8 cellular contexts compared by ENCODE assay signal in genomic region chr11:2156416-2157182, GRCh38. TPM values are rescaled to one million over a fixed set of nuclear protein-coding genes. Genes with fewer than 3 reads are reported as not detected.
DNase-seq lines count a peak whose midpoint lies in the region; ATAC-seq and TF ChIP-seq lines count a peak whose summit lies in the region.

No MANE protein-coding gene starts in this region.

- H3K9me3 Mint-ChIP-seq in GM23338 = no peaks in the 10 kb centered on the region
- no peaks in the 10 kb centered on the region for H3K9me3 Mint-ChIP-seq in activated naive CD4-positive, alpha-beta T cell treated with anti-CD3 and anti-CD28 coated beads for 36 hours

- no peaks in the 10 kb centered on the region for H4K20me1 ChIP-seq in GM23338 (replicated peaks; ENCODE audit: insufficient read depth)

- no peak overlapping the region for H3K9ac ChIP-seq in trophoblast cell (ENCODE audit: low read length)

- H3K27ac ChIP-seq in GM23338 (ENCODE audit: low read depth) (no peak overlapping the region), trophoblast cell (ENCODE audit: low read depth, low read length) (no peak overlapping the region)

- CTCF ChIA-PET in activated naive CD4-positive, alpha-beta T cell treated with anti-CD3 and anti-CD28 coated beads for 36 hours (lab: Charles Lee) = interaction anchor here (0.6 to 12.5 kb wide), 9 partner anchors 8 to 504 kb away, joined by 3 to 370 read pairs (median 4); no protein-coding TSS in a partner anchor

- peak; percentile 73 for ATAC-seq in GM23338
- no peak for ATAC-seq in HG03521 (IDR thresholded peaks at IDR 0.05; ENCODE audit: unreplicated experiment)

- no peaks in the 10 kb centered on the region for H3F3A ChIP-seq in GM23338 (replicated peaks; ENCODE audit: low read depth)

- H3K36me3 Mint-ChIP-seq in GM23338 (ENCODE audit: low read depth) = no peaks in the 10 kb centered on the region
- H3K36me3 Mint-ChIP-seq in activated naive CD4-positive, alpha-beta T cell treated with anti-CD3 and anti-CD28 coated beads for 36 hours (ENCODE audit: low read depth) = no peaks in the 10 kb centered on the region

- H3K4me2 ChIP-seq in GM23338 (no peak overlapping the region), trophoblast cell (ENCODE audit: low read length) (no peak overlapping the region)

- H3K27me3 ChIP-seq in GM23338 (ENCODE audit: insufficient read depth) (no peaks in the 10 kb centered on the region), trophoblast cell (ENCODE audit: insufficient read depth, low read length) (no peaks in the 10 kb centered on the region)

- intact Hi-C loops in activated naive CD4-positive, alpha-beta T cell treated with anti-CD3 and anti-CD28 coated beads for 36 hours (cut with micrococcal nuclease) = no loop called here

- no CpG with 5 or more reads among the region's 19 CpGs for WGBS in trophoblast cell (ENCODE audit: extremely low coverage, insufficient coverage, insufficient read length)

- no peak overlapping the region for H3K14ac ChIP-seq in trophoblast cell (ENCODE audit: low read length)

- no peak overlapping the region for H3K27ac Mint-ChIP-seq in GM23338
- H3K27ac Mint-ChIP-seq in activated naive CD4-positive, alpha-beta T cell treated with anti-CD3 and anti-CD28 coated beads for 36 hours = no peak overlapping the region

- no peak overlapping the region for H3K4ac ChIP-seq in trophoblast cell (ENCODE audit: low read depth, low read length)

- no peak overlapping the region for H2BK120ac ChIP-seq in trophoblast cell (ENCODE audit: insufficient read depth, low read length, poor library complexity)

- H4K91ac ChIP-seq in trophoblast cell (ENCODE audit: low read depth, low read length) = no peak overlapping the region

- H3K36me3 ChIP-seq in GM23338 (ENCODE audit: insufficient read depth) = no peaks in the 10 kb centered on the region
- no peaks in the 10 kb centered on the region for H3K36me3 ChIP-seq in trophoblast cell (ENCODE audit: control insufficient read depth in 1 of 2, insufficient read depth in 2 of 2, low read length in 2 of 2)

- H3K79me2 ChIP-seq in GM23338 (replicated peaks; ENCODE audit: insufficient read depth) (no peaks in the 10 kb centered on the region), trophoblast cell (ENCODE audit: control insufficient read depth, insufficient read depth, low read length, poor library complexity) (no peaks in the 10 kb centered on the region)

- no peak overlapping the region for H4K12ac ChIP-seq in trophoblast cell (ENCODE audit: low read depth, low read length)

- no peaks in the 10 kb centered on the region for H3K4me1 Mint-ChIP-seq in GM23338
- H3K4me1 Mint-ChIP-seq in activated naive CD4-positive, alpha-beta T cell treated with anti-CD3 and anti-CD28 coated beads for 36 hours (ENCODE audit: low read depth) = peaks cover 3% of the 10 kb centered on the region

- peak; percentile 66 to 96 for TF ChIP-seq CTCF in GM23338 (conservative IDR thresholded peaks at IDR 0.05; ENCODE audit: low read depth in 2 of 2)

- no peaks in the 10 kb centered on the region for H3K9me3 ChIP-seq in trophoblast cell (ENCODE audit: insufficient read depth, low read depth, low read length)

- H3K9me2 ChIP-seq in GM23338 (ENCODE audit: insufficient read depth) = no peaks in the 10 kb centered on the region

- H2AFZ ChIP-seq in GM23338 (no peak overlapping the region; the same call in 1 of the 2 replicates), trophoblast cell (ENCODE audit: insufficient read depth, low read length, poor library complexity) (no peak overlapping the region)

- H3K23ac ChIP-seq in trophoblast cell (ENCODE audit: low read length) = no peak overlapping the region

- H3K4me1 ChIP-seq in GM23338 (ENCODE audit: insufficient read depth) = no peaks in the 10 kb centered on the region; the same call in 1 of the 2 replicates
- H3K4me1 ChIP-seq in trophoblast cell (ENCODE audit: control insufficient read depth in 1 of 2, insufficient read depth in 2 of 2, low read length in 2 of 2) = no peaks in the 10 kb centered on the region

- no peaks in the 10 kb centered on the region for H3K79me1 ChIP-seq in trophoblast cell (ENCODE audit: low read length)

- H2BK5ac ChIP-seq in trophoblast cell (ENCODE audit: low read depth, low read length, poor library complexity) = no peak overlapping the region

- no peak overlapping the region for H3K4me3 ChIP-seq in GM23338
- no peak overlapping the region for H3K4me3 ChIP-seq in trophoblast cell (ENCODE audit: low read depth, low read length)

- DNase-seq in AML-193 (lab: John Stamatoyannopoulos, UW) (peak; percentile 27 to 49), GM23338 (ENCODE audit: low spot score) (peak; percentile 72), RPMI7951 (ENCODE audit: low read depth) (peak; percentile 37), globus pallidus (ENCODE audit: low spot score) (peak; percentile 23), trophoblast cell (peak; percentile 63 to 87), GF-D8 (lab: John Stamatoyannopoulos, UW) (no peak)
- DNase-seq in activated naive CD4-positive, alpha-beta T cell treated with anti-CD3 and anti-CD28 coated beads for 36 hours = peak; percentile 67

- H2BK12ac ChIP-seq in trophoblast cell (ENCODE audit: low read length) = no peak overlapping the region

- no peak overlapping the region for H3K18ac ChIP-seq in trophoblast cell (ENCODE audit: low read length)

- H3K27me3 Mint-ChIP-seq in GM23338 (ENCODE audit: insufficient read depth, low read depth, poor library complexity) = peaks cover 3% of the 10 kb centered on the region
- peaks cover 3% of the 10 kb centered on the region for H3K27me3 Mint-ChIP-seq in activated naive CD4-positive, alpha-beta T cell treated with anti-CD3 and anti-CD28 coated beads for 36 hours (ENCODE audit: low read depth)

- H3K4me3 Mint-ChIP-seq in GM23338 = no peak overlapping the region
- H3K4me3 Mint-ChIP-seq in activated naive CD4-positive, alpha-beta T cell treated with anti-CD3 and anti-CD28 coated beads for 36 hours = no peak overlapping the region

- no peak overlapping the region for H4K8ac ChIP-seq in trophoblast cell (ENCODE audit: low read depth, low read length)

- H2AK5ac ChIP-seq in trophoblast cell (ENCODE audit: low read length) = no peak overlapping the region

TF ChIP-seq in GM23338, 12 proteins besides CTCF, POLR2A, EP300 and RAD21:
- TF ChIP-seq ETS1 (IDR thresholded peaks at IDR 0.05) (no peak), POLR2AphosphoS5 (IDR thresholded peaks at IDR 0.05; ENCODE audit: low read depth) (no peak), EZH2phosphoT487 (IDR thresholded peaks at IDR 0.05; ENCODE audit: unreplicated experiment) (no peak), ZNF331 (CRISPR knock-in tag; IDR thresholded peaks at IDR 0.05; ENCODE audit: low read depth) (no peak), ZNF114 (CRISPR knock-in tag; IDR thresholded peaks at IDR 0.05) (no peak), JUNB (IDR thresholded peaks at IDR 0.05; ENCODE audit: unreplicated experiment) (no peak), NANOG (IDR thresholded peaks at IDR 0.05; ENCODE audit: borderline replicate concordance) (no peak)

RNA-seq across cellular contexts. Expression of gene INS, which starts 4.4 kb away (rescaled TPM):
- total RNA-seq in GM23338 (2014; rRNA removed; shearing (Covaris generic)) = not detected in 2 replicates
- polyA plus RNA-seq in GM23338 (2016; fragmentation: Nextera tagmentation; extraction: Ambion mirVana) = not detected in 2 replicates
- total RNA-seq in RPMI7951 (2014; rRNA removed; shearing (Covaris generic)) = not detected in 2 replicates
- not detected for total RNA-seq in activated naive CD4-positive, alpha-beta T cell treated with anti-CD3 and anti-CD28 coated beads for 36 hours
- not detected in 2 replicates for polyA plus RNA-seq in trophoblast cell (2013)

RNA-seq across cellular contexts. Expression of gene TH, which starts 15.0 kb away (rescaled TPM):
- not detected in 2 replicates for total RNA-seq in GM23338 (2014; rRNA removed; shearing (Covaris generic))
- polyA plus RNA-seq in GM23338 (2016; fragmentation: Nextera tagmentation; extraction: Ambion mirVana) = 0.34 TPM in 1 of 2 replicates, not detected in the other
- 0.24 and 0.88 TPM in 2 replicates for total RNA-seq in RPMI7951 (2014; rRNA removed; shearing (Covaris generic))
- total RNA-seq in activated naive CD4-positive, alpha-beta T cell treated with anti-CD3 and anti-CD28 coated beads for 36 hours = not detected
- polyA plus RNA-seq in trophoblast cell (2013) = 0.03 TPM in 2 replicates

RNA-seq across cellular contexts. Expression of gene IGF2, which starts 17.4 kb away (rescaled TPM):
- total RNA-seq in GM23338 (2014; rRNA removed; shearing (Covaris generic)) = 0.70 and 1.4 TPM in 2 replicates
- 4.0 and 4.4 TPM in 2 replicates for polyA plus RNA-seq in GM23338 (2016; fragmentation: Nextera tagmentation; extraction: Ambion mirVana)
- total RNA-seq in RPMI7951 (2014; rRNA removed; shearing (Covaris generic)) = not detected in 2 replicates
- total RNA-seq in activated naive CD4-positive, alpha-beta T cell treated with anti-CD3 and anti-CD28 coated beads for 36 hours = under 1 TPM; 0.21 to 0.37 TPM
- polyA plus RNA-seq in trophoblast cell (2013) = 1,002 and 1,117 TPM in 2 replicates
